ENCODE assay signal across 8 cellular contexts in the genomic region with DNA sequence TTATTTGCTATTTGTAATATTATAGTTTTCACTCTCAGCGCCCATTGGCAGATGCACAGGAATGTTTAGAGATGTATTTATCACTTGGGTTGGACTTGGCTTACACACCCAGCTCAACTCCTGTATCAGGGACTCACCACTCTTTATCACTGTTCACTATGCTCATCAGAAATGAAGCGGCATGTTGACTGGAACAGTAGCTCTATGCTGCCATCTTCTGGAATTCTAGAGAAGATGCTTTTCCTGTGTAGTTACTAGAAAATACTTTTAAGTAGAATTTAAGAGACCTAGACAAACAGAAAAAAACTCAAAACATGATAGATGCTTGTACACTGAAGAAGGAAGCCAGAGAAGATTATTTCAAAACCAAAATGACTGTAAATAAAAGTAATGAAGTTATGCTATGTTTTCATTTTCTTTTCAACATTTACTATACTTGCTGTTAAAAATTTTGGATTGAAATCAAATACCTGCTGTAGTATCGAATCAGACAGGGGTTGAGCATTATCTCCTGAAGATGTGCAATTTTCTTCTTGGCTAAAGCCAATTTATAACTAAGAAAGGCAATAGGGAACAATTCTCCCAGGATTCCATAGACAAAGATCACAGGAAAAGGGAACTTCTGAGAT.
DNase-seq lines count a peak whose midpoint lies in the region; ATAC-seq and TF ChIP-seq lines count a peak whose summit lies in the region.

No MANE protein-coding gene starts in this region.

- no peaks in the 10 kb centered on the region for H3K36me3 ChIP-seq in HAP-1 (replicated peaks)

- in situ Hi-C loops in HAP-1 (cut with MboI; ENCODE audit: low sequenced_read_pairs): loop anchor here (10.0 kb wide), 1 partner anchor 933 kb away; no protein-coding TSS in a partner anchor

- TF ChIP-seq CTCF in LNCaP clone FGC (IDR thresholded peaks at IDR 0.05; ENCODE audit: control insufficient read depth, extremely low read depth, insufficient read depth) (peak; percentile 75), RWPE1 (conservative IDR thresholded peaks at IDR 0.05; ENCODE audit: low read depth) (peak; percentile 77)

- H3K27me3 ChIP-seq in HAP-1 (ENCODE audit: low read depth): no peaks in the 10 kb centered on the region

- H3K9me3 Mint-ChIP-seq in effector memory CD8-positive, alpha-beta T cell: no peaks in the 10 kb centered on the region

- POLR2A ChIA-PET in RWPE1 (lab: Yijun Ruan, JAX; ENCODE audit: low non-redundant PET): no interaction called here

- H3K9me3 ChIP-seq in HAP-1: no peaks in the 10 kb centered on the region

- ATAC-seq in effector memory CD8-positive, alpha-beta T cell (replicated peaks): peak; percentile 43
- ATAC-seq in GM21528 (IDR thresholded peaks at IDR 0.05; ENCODE audit: low FRiP score, unreplicated experiment): no peak

- CTCF ChIA-PET in RWPE1 (lab: Yijun Ruan, JAX): interaction anchor here (0.6 to 1.9 kb wide), 9 partner anchors 13 to 1544 kb away, joined by 3 to 8 read pairs (median 4); no protein-coding TSS in a partner anchor

- no peak overlapping the region for H3K27ac ChIP-seq in RWPE1

- no peaks in the 10 kb centered on the region for H3K4me1 Mint-ChIP-seq in effector memory CD8-positive, alpha-beta T cell (ENCODE audit: low read depth in 2 of 2)

- peak; percentile 20 for DNase-seq in stimulated activated CD4-positive, alpha-beta T cell treated with anti-CD3 and anti-CD28 coated beads, Interleukin-4, amount 100 ng/mL, for 24 hours
- no peak for DNase-seq in stimulated activated CD4-positive, alpha-beta T cell treated with anti-CD3 and anti-CD28 coated beads, Interleukin-2, amount 100 ng/mL, for 48 hours
- DNase-seq in HAP-1 (ENCODE audit: low spot score in 2 of 2): peak; percentile 32 to 71
- peak; percentile 67 for DNase-seq in LNCaP clone FGC (ENCODE audit: low read depth)
- peak; percentile 53 for DNase-seq in RWPE1 (ENCODE audit: low spot score)
- peak; percentile 5 to 15 (median 12) for DNase-seq in effector memory CD8-positive, alpha-beta T cell
- peak; percentile 84 for DNase-seq in medulla oblongata (ENCODE audit: extremely low spot score)

- peaks cover 5% of the 10 kb centered on the region; the same call in 1 of the 2 replicates for H3K4me1 ChIP-seq in HAP-1

- H3K4me3 ChIP-seq in HAP-1 (no peak overlapping the region), LNCaP clone FGC (ENCODE audit: low read depth, low read length) (no peak overlapping the region)

- H3K27me3 Mint-ChIP-seq in effector memory CD8-positive, alpha-beta T cell: no peaks in the 10 kb centered on the region

- H3K27ac Mint-ChIP-seq in effector memory CD8-positive, alpha-beta T cell: no peak overlapping the region

- H3K4me3 Mint-ChIP-seq in effector memory CD8-positive, alpha-beta T cell: no peak overlapping the region

- H3K36me3 Mint-ChIP-seq in effector memory CD8-positive, alpha-beta T cell (ENCODE audit: insufficient read depth): no peaks in the 10 kb centered on the region

Comparison
In these comparisons a context has a peak if more than half of its experiments do, and no peak if none do; other contexts are left out.
1. DNase-seq: peak in stimulated activated CD4-positive, alpha-beta T cell treated with anti-CD3 and anti-CD28 coated beads, Interleukin-4, amount 100 ng/mL, for 24 hours (single experiment), HAP-1 (2 of 2), LNCaP clone FGC (single experiment), RWPE1 (single experiment), effector memory CD8-positive, alpha-beta T cell (3 of 3) and medulla oblongata (single experiment); none in stimulated activated CD4-positive, alpha-beta T cell treated with anti-CD3 and anti-CD28 coated beads, Interleukin-2, amount 100 ng/mL, for 48 hours (0 of 2).